20 cellular contexts compared by ENCODE assay signal in the genomic region with DNA sequence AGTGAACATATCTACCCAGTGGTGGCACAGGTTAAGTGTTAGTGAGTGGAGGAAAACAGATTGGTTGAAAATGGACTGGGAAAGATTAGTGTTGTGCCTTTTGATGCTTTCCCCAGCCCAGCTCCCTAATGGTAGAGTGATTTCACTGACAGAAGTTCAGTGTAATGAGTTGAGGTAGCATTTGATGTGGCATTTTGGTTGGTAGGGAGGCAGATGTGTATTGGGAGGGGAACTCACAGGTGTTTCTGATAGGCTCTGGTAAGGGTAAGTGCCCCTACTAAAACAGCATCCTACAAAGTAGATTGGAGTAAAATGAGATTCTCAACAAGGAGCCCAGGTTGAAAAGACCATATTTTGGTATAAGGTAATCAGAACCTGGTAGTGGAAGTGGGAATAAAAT. TPM values are rescaled to one million over a fixed set of nuclear protein-coding genes. Genes with fewer than 3 reads are reported as not detected.
DNase-seq lines count a peak whose midpoint lies in the region; ATAC-seq, FAIRE-seq and TF ChIP-seq lines count a peak whose summit lies in the region.
"Had no signal": no experiment of that assay in that cellular context is flagged by ENCODE, and none has a peak within 500 bp of the region (broad histone marks: within the 10 kb centered on the region; RNA-seq: fewer than 3 reads in every experiment).

No MANE protein-coding gene starts in this region.

- ATAC-seq in activated CD8-positive, alpha-beta memory T cell treated with anti-CD3 and anti-CD28 coated beads, Interleukin-2, amount 10 ng/mL, durations not matched to agents 7 days and 5 days = no peak
- no peak for ATAC-seq in GM12878
- ATAC-seq in HG02610 (IDR thresholded peaks at IDR 0.05; ENCODE audit: unreplicated experiment) = no peak
- ATAC-seq in GM18505 (IDR thresholded peaks at IDR 0.05; ENCODE audit: unreplicated experiment) = no peak
- ATAC-seq: left lung; psoas muscle; stimulated activated naive B cell treated with anti-CD40 and anti-IgM and Interleukin-4, amounts not matched to agents 10 μg/mL and 1 μg/mL and 100 μg/mL, for 72 hours had no signal

- H3K27me3 Mint-ChIP-seq in activated CD8-positive, alpha-beta memory T cell treated with anti-CD3 and anti-CD28 coated beads, Interleukin-2, amount 10 ng/mL, durations not matched to agents 7 days and 5 days = no peaks in the 10 kb centered on the region
- H3K27me3 Mint-ChIP-seq in IgD-negative memory B cell = no peaks in the 10 kb centered on the region
- H3K27me3 Mint-ChIP-seq: stimulated activated naive B cell treated with anti-CD40 and anti-IgM and Interleukin-4, amounts not matched to agents 10 μg/mL and 1 μg/mL and 100 μg/mL, for 72 hours had no signal

- POLR2A ChIA-PET in GM12878 (lab: Charles Lee) = interaction anchor here (0.7 to 1.7 kb wide), 2 partner anchors 11 to 155 kb away, joined by 3 to 5 read pairs; no protein-coding TSS in a partner anchor

- H4K20me1 ChIP-seq in GM12878 (ENCODE audit: control insufficient read depth, insufficient read depth) = no peaks in the 10 kb centered on the region

- H2AK5ac ChIP-seq in trophoblast cell (ENCODE audit: low read length) = no peak overlapping the region

- peaks cover 86% of the 10 kb centered on the region for H3K79me2 ChIP-seq in GM12878 (ENCODE audit: control insufficient read depth, insufficient read depth, low read length)
- H3K79me2 ChIP-seq in trophoblast cell (ENCODE audit: control insufficient read depth, insufficient read depth, low read length, poor library complexity) = peaks cover 8% of the 10 kb centered on the region

- H2BK12ac ChIP-seq in trophoblast cell (ENCODE audit: low read length) = no peak overlapping the region

- no peaks in the 10 kb centered on the region for H3K9me3 Mint-ChIP-seq in activated CD8-positive, alpha-beta memory T cell treated with anti-CD3 and anti-CD28 coated beads, Interleukin-2, amount 10 ng/mL, durations not matched to agents 7 days and 5 days (ENCODE audit: low read depth)
- no peaks in the 10 kb centered on the region for H3K9me3 Mint-ChIP-seq in IgD-negative memory B cell
- H3K9me3 Mint-ChIP-seq: stimulated activated naive B cell treated with anti-CD40 and anti-IgM and Interleukin-4, amounts not matched to agents 10 μg/mL and 1 μg/mL and 100 μg/mL, for 72 hours had no signal

- no peak overlapping the region for H3K9ac ChIP-seq in GM12878 (ENCODE audit: control insufficient read depth, insufficient read depth, low read length)
- no peak overlapping the region for H3K9ac ChIP-seq in trophoblast cell (ENCODE audit: low read length)

- H3K4me1 Mint-ChIP-seq in activated CD8-positive, alpha-beta memory T cell treated with anti-CD3 and anti-CD28 coated beads, Interleukin-2, amount 10 ng/mL, durations not matched to agents 7 days and 5 days = peaks cover 54% of the 10 kb centered on the region
- peaks cover 37 to 55% (median 41%) of the 10 kb centered on the region in 3 donors for H3K4me1 Mint-ChIP-seq in IgD-negative memory B cell

- H3K36me3 ChIP-seq in GM12878 (ENCODE audit: control insufficient read depth in 2 of 2, insufficient read depth in 2 of 2, low read length in 1 of 2) = peaks cover 0 to 9% of the 10 kb centered on the region in 2 experiments; a peak in 1 of 4 replicates
- peaks cover 7% of the 10 kb centered on the region in 2 experiments for H3K36me3 ChIP-seq in trophoblast cell (ENCODE audit: control insufficient read depth in 1 of 2, insufficient read depth in 2 of 2, low read length in 2 of 2)
- no peaks in the 10 kb centered on the region for H3K36me3 ChIP-seq in small intestine (ENCODE audit: control insufficient read depth in 2 of 2, insufficient read depth in 2 of 2, low read length in 2 of 2)
- H3K36me3 ChIP-seq: Peyer's patch had no signal

- SMC1A ChIA-PET in GM12878 (lab: Charles Lee; ENCODE audit: uncharacterized antibody, unreplicated experiment) = interaction anchor here (1.3 kb wide), 1 partner anchor 12 kb away, joined by 5 read pairs; no protein-coding TSS in a partner anchor

- FAIRE-seq in GM12878 (lab: Jason Lieb, UNC) (no peak), small intestine (lab: Jason Lieb, UNC) (no peak)
- FAIRE-seq: endothelial cell of umbilical vein, frontal cortex had no signal

- no peak overlapping the region for H3K14ac ChIP-seq in trophoblast cell (ENCODE audit: low read length)

- peak overlapping the region; percentile 34; the same call in 1 of the 2 replicates for H3K27ac ChIP-seq in GM12878 (ENCODE audit: control insufficient read depth, insufficient read depth)
- H3K27ac ChIP-seq in trophoblast cell (ENCODE audit: low read depth, low read length) = no peak overlapping the region
- H3K27ac ChIP-seq in small intestine (ENCODE audit: low read depth in 1 of 2, low read length in 1 of 2) = peak overlapping the region in 1 of 2 donors; percentile 44
- H3K27ac ChIP-seq: psoas muscle had no signal

- H4K91ac ChIP-seq in trophoblast cell (ENCODE audit: low read depth, low read length) = no peak overlapping the region

- H2BK5ac ChIP-seq in trophoblast cell (ENCODE audit: low read depth, low read length, poor library complexity) = no peak overlapping the region

- in situ Hi-C loops in GM12878 (cut with MboI) = no loop called here

- no peak for TF ChIP-seq CTCF in GM12878 (IDR thresholded peaks at IDR 0.05 in 2 of 3, conservative IDR thresholded peaks at IDR 0.05 in 1 of 3; ENCODE audit: control insufficient read depth in 2 of 3, extremely low read depth in 1 of 3, insufficient read depth in 1 of 3, low read depth in 3 of 3, low read length in 3 of 3)

- H3K27me3 ChIP-seq in GM12878 (replicated peaks in 1 of 2; ENCODE audit: control insufficient read depth in 2 of 2, insufficient read depth in 2 of 2, low read length in 1 of 2) = no peaks in the 10 kb centered on the region
- H3K27me3 ChIP-seq in trophoblast cell (ENCODE audit: insufficient read depth, low read length) = no peaks in the 10 kb centered on the region
- no peaks in the 10 kb centered on the region for H3K27me3 ChIP-seq in small intestine (ENCODE audit: control insufficient read depth in 2 of 2, insufficient read depth in 2 of 2, low read length in 2 of 2)
- H3K27me3 ChIP-seq: left lung, Peyer's patch, upper lobe of left lung had no signal

- no peak overlapping the region for H3K18ac ChIP-seq in trophoblast cell (ENCODE audit: low read length)

- H3K4ac ChIP-seq in trophoblast cell (ENCODE audit: low read depth, low read length) = peak overlapping the region; percentile 3

- H3K4me3 Mint-ChIP-seq in activated CD8-positive, alpha-beta memory T cell treated with anti-CD3 and anti-CD28 coated beads, Interleukin-2, amount 10 ng/mL, durations not matched to agents 7 days and 5 days = no peak overlapping the region
- H3K4me3 Mint-ChIP-seq in IgD-negative memory B cell = peak overlapping the region in 2 of 4 donors; percentile 4 to 20
- H3K4me3 Mint-ChIP-seq: stimulated activated naive B cell treated with anti-CD40 and anti-IgM and Interleukin-4, amounts not matched to agents 10 μg/mL and 1 μg/mL and 100 μg/mL, for 72 hours had no signal

- intact Hi-C loops in GM12878 (cut with micrococcal nuclease; ENCODE audit: unreplicated experiment) = no loop called here

- H3K4me3 ChIP-seq in GM12878 (peak overlapping the region; percentile 33; the same call in 1 of the 2 replicates), trophoblast cell (ENCODE audit: low read depth, low read length) (no peak overlapping the region), small intestine (ENCODE audit: low read depth in 1 of 2, low read length in 2 of 2) (no peak overlapping the region)
- H3K4me3 ChIP-seq: left lung, Peyer's patch, psoas muscle, upper lobe of left lung had no signal

- peaks cover 36% of the 10 kb centered on the region for H3K36me3 Mint-ChIP-seq in activated CD8-positive, alpha-beta memory T cell treated with anti-CD3 and anti-CD28 coated beads, Interleukin-2, amount 10 ng/mL, durations not matched to agents 7 days and 5 days
- H3K36me3 Mint-ChIP-seq in IgD-negative memory B cell = peaks cover 5% of the 10 kb centered on the region

- H4K8ac ChIP-seq in trophoblast cell (ENCODE audit: low read depth, low read length) = no peak overlapping the region

- H3K9me3 ChIP-seq in GM12878 (replicated peaks; ENCODE audit: control insufficient read depth, insufficient read depth, low read length) = no peaks in the 10 kb centered on the region
- no peaks in the 10 kb centered on the region for H3K9me3 ChIP-seq in trophoblast cell (ENCODE audit: insufficient read depth, low read depth, low read length)
- H3K9me3 ChIP-seq in small intestine (ENCODE audit: control insufficient read depth, low read depth) = no peaks in the 10 kb centered on the region
- H3K9me3 ChIP-seq: left lung, Peyer's patch, psoas muscle, upper lobe of left lung had no signal

- H2BK120ac ChIP-seq in trophoblast cell (ENCODE audit: insufficient read depth, low read length, poor library complexity) = no peak overlapping the region

- H2AFZ ChIP-seq in GM12878 (ENCODE audit: control insufficient read depth, low read depth, low read length) (no peak overlapping the region), trophoblast cell (ENCODE audit: insufficient read depth, low read length, poor library complexity) (no peak overlapping the region)

- H3K27ac Mint-ChIP-seq in activated CD8-positive, alpha-beta memory T cell treated with anti-CD3 and anti-CD28 coated beads, Interleukin-2, amount 10 ng/mL, durations not matched to agents 7 days and 5 days = peak overlapping the region; percentile 44
- peak overlapping the region in 2 of 3 donors; percentile 31 to 93 for H3K27ac Mint-ChIP-seq in IgD-negative memory B cell
- H3K27ac Mint-ChIP-seq: stimulated activated naive B cell treated with anti-CD40 and anti-IgM and Interleukin-4, amounts not matched to agents 10 μg/mL and 1 μg/mL and 100 μg/mL, for 72 hours had no signal

- CTCF ChIA-PET in activated CD8-positive, alpha-beta memory T cell treated with anti-CD3 and anti-CD28 coated beads, Interleukin-2, amount 10 ng/mL, durations not matched to agents 7 days and 5 days (lab: Charles Lee) = interaction anchor here (1.3 to 2.0 kb wide), 2 partner anchors 11 to 31 kb away, joined by 3 to 6 read pairs; no protein-coding TSS in a partner anchor
- CTCF ChIA-PET in GM12878 (lab: Yijun Ruan, JAX) = interaction anchor here (0.8 kb wide), 1 partner anchor 12 kb away, joined by 3 read pairs; no protein-coding TSS in a partner anchor

- no peak overlapping the region for H4K12ac ChIP-seq in trophoblast cell (ENCODE audit: low read depth, low read length)

- BruUV-seq in GM12878 (replicated peaks; lab: Mats Ljungman, UMichigan) = TSS peak; percentile 9

- TF ChIP-seq POLR2A in GM12878 (IDR thresholded peaks at IDR 0.05; ENCODE audit: low read depth, low read length) = no peak
- TF ChIP-seq POLR2A in GM18505 (IDR thresholded peaks at IDR 0.05; ENCODE audit: borderline replicate concordance, extremely low read depth, insufficient read depth, insufficient read length) = no peak

- no peak for DNase-seq in activated CD8-positive, alpha-beta memory T cell treated with anti-CD3 and anti-CD28 coated beads, Interleukin-2, amount 10 ng/mL, durations not matched to agents 7 days and 5 days
- DNase-seq in activated CD8-positive, alpha-beta memory T cell treated with anti-CD3 and anti-CD28 coated beads for 24 hours = no peak
- DNase-seq in GM12878 (ENCODE audit: low read depth, low spot score) = no peak
- DNase-seq in trophoblast cell = no peak
- no peak for DNase-seq in small intestine
- DNase-seq: ACHN; KBM-7; left lung; NCI-H1105 treated with DMSO at 0.1 percent for 48 hours; NCI-H2171; NCI-H774; Peyer's patch; psoas muscle; stimulated activated naive B cell treated with anti-CD40 and anti-IgM and Interleukin-4, amounts not matched to agents 10 μg/mL and 1 μg/mL and 100 μg/mL, for 72 hours had no signal

- H3K79me1 ChIP-seq in trophoblast cell (ENCODE audit: low read length) = peaks cover 9% of the 10 kb centered on the region

- RAD21 ChIA-PET in GM12878 (lab: Charles Lee; ENCODE audit: unreplicated experiment) = interaction anchor here (0.8 kb wide), 1 partner anchor 11 kb away, joined by 4 read pairs; no protein-coding TSS in a partner anchor

- H3K4me2 ChIP-seq in GM12878 (ENCODE audit: control insufficient read depth, insufficient read depth) = peak overlapping the region; percentile 60
- no peak overlapping the region for H3K4me2 ChIP-seq in trophoblast cell (ENCODE audit: low read length)

- H3K4me1 ChIP-seq in GM12878 (ENCODE audit: control insufficient read depth, insufficient read depth, low read length) = peaks cover 13% of the 10 kb centered on the region
- peaks cover 2 to 3% of the 10 kb centered on the region in 2 experiments for H3K4me1 ChIP-seq in trophoblast cell (ENCODE audit: control insufficient read depth in 1 of 2, insufficient read depth in 2 of 2, low read length in 2 of 2)
- peaks cover 0 to 1% of the 10 kb centered on the region in 2 donors for H3K4me1 ChIP-seq in small intestine (ENCODE audit: control insufficient read depth in 2 of 2, insufficient read depth in 1 of 2, low read depth in 1 of 2, low read length in 1 of 2)

- TF ChIP-seq EP300 in GM12878 (IDR thresholded peaks at IDR 0.05; ENCODE audit: borderline replicate concordance in 1 of 2, control insufficient read depth in 1 of 2, low read depth in 2 of 2, low read length in 2 of 2) = no peak

- no peak overlapping the region for H3K23ac ChIP-seq in trophoblast cell (ENCODE audit: low read length)

- TF ChIP-seq RAD21 in GM12878 (IDR thresholded peaks at IDR 0.05; ENCODE audit: insufficient read depth, low read depth, low read length) = no peak

RNA-seq across cellular contexts. Expression of a gene that starts 4.2 kb away (rescaled TPM):
- 10 to 100 TPM; 37.3 to 40.4 TPM for total RNA-seq in activated CD8-positive, alpha-beta memory T cell treated with anti-CD3 and anti-CD28 coated beads, Interleukin-2, amount 10 ng/mL, durations not matched to agents 7 days and 5 days
- polyA plus RNA-seq in IgD-negative memory B cell (18.5 TPM), GM12878 (2011; rRNA removed) (40.2 and 74.6 TPM in 2 replicates), GM12878 (2014; fragmentation: Illumina TruSeq; extraction: Trizol) (39.2 and 48.0 TPM in 2 replicates), GM12878 (2014; fragmentation: Nextera tagmentation; extraction: Ambion mirVana) (10 to 100 TPM; 13.4 to 18.0 TPM), GM12878 (2014; rRNA removed) (24.7 and 31.0 TPM in 2 replicates), GM12878 (2016; fragmentation: Nextera tagmentation; extraction: Ambion mirVana) (10 to 100 TPM; 48.2 to 49.3 TPM), small intestine (10 to 100 TPM; 12.3 to 23.9 (median 21.9) TPM)
- 102 and 103 TPM in 2 replicates for total RNA-seq in GM12878 (2013; cell fraction: nucleolus; rRNA removed)
- total RNA-seq in GM12878 (2014; rRNA removed) (36.1 and 43.8 TPM in 2 replicates), GM12878 (2014; rRNA removed; fragmentation: Illumina TruSeq; extraction: Trizol) (44.7 and 47.1 TPM in 2 replicates), GM12878 (2021) (22.6 and 28.5 TPM in 2 replicates)
- 8.6 TPM for polyA plus RNA-seq in GM12878 (2011; ENCODE audit: low read depth)
- polyA plus RNA-seq in GM12878 (2011; cell fraction: cytosol; rRNA removed) = 7.5 and 8.4 TPM in 2 replicates
- polyA plus RNA-seq in GM12878 (2011; cell fraction: nucleus; rRNA removed) = 26.1 and 31.6 TPM in 2 replicates
- 17.2 and 21.2 TPM in 2 replicates for polyA plus RNA-seq in GM12878 (2012)
- polyA minus RNA-seq in GM12878 (2011; rRNA and poly(A)+ RNA removed) = 15.3 and 25.0 TPM in 2 replicates
- 10.3 and 12.6 TPM in 2 replicates for polyA minus RNA-seq in GM12878 (2011; cell fraction: cytosol; rRNA and poly(A)+ RNA removed)
- 20.8 and 33.4 TPM in 2 replicates for polyA minus RNA-seq in GM12878 (2011; cell fraction: nucleus; rRNA and poly(A)+ RNA removed)
- 35.2 and 36.1 TPM in 2 replicates for polyA plus RNA-seq in trophoblast cell (2013)

RNA-seq across cellular contexts. Expression of a gene that starts 51.9 kb away (rescaled TPM):
- 100 to 1,000 TPM in 1 of 2 experiments, 10 to 100 TPM in 1; 90.4 to 124 TPM for total RNA-seq in activated CD8-positive, alpha-beta memory T cell treated with anti-CD3 and anti-CD28 coated beads, Interleukin-2, amount 10 ng/mL, durations not matched to agents 7 days and 5 days
- polyA plus RNA-seq in IgD-negative memory B cell = 21.3 TPM
- total RNA-seq in GM12878 (2013; cell fraction: nucleolus; rRNA removed) = 84.1 and 89.9 TPM in 2 replicates
- total RNA-seq in GM12878 (2014; rRNA removed) = 48.9 and 51.7 TPM in 2 replicates
- 52.3 and 54.7 TPM in 2 replicates for total RNA-seq in GM12878 (2014; rRNA removed; fragmentation: Illumina TruSeq; extraction: Trizol)
- 64.5 and 69.1 TPM in 2 replicates for total RNA-seq in GM12878 (2021)
- polyA plus RNA-seq in GM12878 (2011; ENCODE audit: low read depth) = 22.2 TPM
- 60.0 and 87.4 TPM in 2 replicates for polyA plus RNA-seq in GM12878 (2011; rRNA removed)
- polyA plus RNA-seq in GM12878 (2011; cell fraction: cytosol; rRNA removed) = 22.6 and 24.7 TPM in 2 replicates
- polyA plus RNA-seq in GM12878 (2011; cell fraction: nucleus; rRNA removed) = 50.1 and 56.8 TPM in 2 replicates
- 32.8 and 39.8 TPM in 2 replicates for polyA plus RNA-seq in GM12878 (2012)
- polyA plus RNA-seq in GM12878 (2014; fragmentation: Illumina TruSeq; extraction: Trizol) = 63.2 and 73.4 TPM in 2 replicates
- polyA plus RNA-seq in GM12878 (2014; fragmentation: Nextera tagmentation; extraction: Ambion mirVana) = 10 to 100 TPM; 11.9 to 14.8 TPM
- polyA plus RNA-seq in GM12878 (2014; rRNA removed) = 33.3 and 40.9 TPM in 2 replicates
- polyA plus RNA-seq in GM12878 (2016; fragmentation: Nextera tagmentation; extraction: Ambion mirVana) = 10 to 100 TPM; 54.7 to 66.3 TPM
- polyA minus RNA-seq in GM12878 (2011; rRNA and poly(A)+ RNA removed) = 36.2 and 49.0 TPM in 2 replicates
- 22.5 and 23.0 TPM in 2 replicates for polyA minus RNA-seq in GM12878 (2011; cell fraction: cytosol; rRNA and poly(A)+ RNA removed)
- 23.1 and 37.7 TPM in 2 replicates for polyA minus RNA-seq in GM12878 (2011; cell fraction: nucleus; rRNA and poly(A)+ RNA removed)
- 81.0 and 84.1 TPM in 2 replicates for polyA plus RNA-seq in trophoblast cell (2013)
- polyA plus RNA-seq in small intestine = 10 to 100 TPM in 1 of 3 donors, 1 to 10 TPM in 2; 5.4 to 30.9 (median 6.5) TPM
